In genomic region chr10:7525314-7526016, GRCh38 we compare ENCODE assay signal across 8 cellular contexts.
DNase-seq lines count a peak whose midpoint lies in the region; ATAC-seq and TF ChIP-seq lines count a peak whose summit lies in the region.

No MANE protein-coding gene starts in this region.

- peak; percentile 25 for DNase-seq in CMK (ENCODE audit: low read depth)
- peak; percentile 80 for DNase-seq in NCI-H82 (lab: John Stamatoyannopoulos, UW)
- peak; percentile 52 for DNase-seq in activated CD8-positive, alpha-beta memory T cell treated with anti-CD3 and anti-CD28 coated beads, Interleukin-2, amount 50 U/mL, for 4 hours
- peak; percentile 73 for DNase-seq in fibroblast of mammary gland (ENCODE audit: low read depth)
- peak; percentile 64 for DNase-seq in neuronal stem cell (ENCODE audit: low spot score)
- peak; percentile 53 to 66 for DNase-seq in uterus

- no peak overlapping the region for H2BK15ac ChIP-seq in neuronal stem cell (ENCODE audit: low read length)

- H3K9me3 ChIP-seq in neuronal stem cell (replicated peaks in 1 of 2; ENCODE audit: control insufficient read depth in 2 of 2, insufficient read depth in 1 of 2, low read depth in 1 of 2, low read length in 2 of 2) (no peaks in the 10 kb centered on the region), uterus (no peaks in the 10 kb centered on the region)

- H3K36me3 ChIP-seq in neuronal stem cell (replicated peaks in 1 of 2; ENCODE audit: control insufficient read depth in 2 of 2, insufficient read depth in 2 of 2, low read length in 2 of 2) (no peaks in the 10 kb centered on the region), uterus (no peaks in the 10 kb centered on the region)

- ATAC-seq in GM19023 (IDR thresholded peaks at IDR 0.05; ENCODE audit: unreplicated experiment) (peak; percentile 62), HG03354 (IDR thresholded peaks at IDR 0.05; ENCODE audit: poor library complexity, severe bottlenecking, unreplicated experiment) (peak; percentile 82)

- no peaks in the 10 kb centered on the region for H3K79me1 ChIP-seq in neuronal stem cell (ENCODE audit: low read depth, low read length)

- no peaks in the 10 kb centered on the region for H3K4me1 ChIP-seq in neuronal stem cell (ENCODE audit: control insufficient read depth in 2 of 2, insufficient read depth in 1 of 2, low read depth in 1 of 2, low read length in 2 of 2)
- H3K4me1 ChIP-seq in uterus: no peaks in the 10 kb centered on the region

- H2BK5ac ChIP-seq in neuronal stem cell (ENCODE audit: low read length): no peak overlapping the region

- no peak overlapping the region for H3K18ac ChIP-seq in neuronal stem cell (ENCODE audit: low read length)

- TF ChIP-seq POLR2A in uterus (IDR thresholded peaks at IDR 0.05): no peak

- no peak overlapping the region for H3K14ac ChIP-seq in neuronal stem cell (ENCODE audit: low read length)

- H2AFZ ChIP-seq in neuronal stem cell (ENCODE audit: low read length): no peak overlapping the region

- WGBS in neuronal stem cell (ENCODE audit: extremely low coverage in 2 of 2, insufficient read length in 2 of 2, insufficient replicate concordance in 1 of 2), 2 donors: no CpG with 5 or more reads among the region's 16 CpGs

- peak overlapping the region; percentile 79 for H2AK5ac ChIP-seq in neuronal stem cell (ENCODE audit: low read depth, low read length)

- no peak overlapping the region for H3K23ac ChIP-seq in neuronal stem cell (ENCODE audit: low read depth, low read length, poor library complexity)

- H3K27me3 ChIP-seq in neuronal stem cell (ENCODE audit: control insufficient read depth in 3 of 3, insufficient read depth in 3 of 3, low read depth in 1 of 3, low read length in 3 of 3) (peaks cover 0 to 4% (median 0%) of the 10 kb centered on the region in 3 experiments), uterus (no peaks in the 10 kb centered on the region)

- H4K91ac ChIP-seq in neuronal stem cell (ENCODE audit: low read depth, low read length, poor library complexity): no peak overlapping the region

- TF ChIP-seq CTCF in fibroblast of mammary gland (conservative IDR thresholded peaks at IDR 0.05; ENCODE audit: control insufficient read depth, insufficient read depth, low read depth, low read length) (peak; percentile 79), uterus (IDR thresholded peaks at IDR 0.05) (peak; percentile 78 to 97 (median 88))

- no peak overlapping the region for H3K4ac ChIP-seq in neuronal stem cell (ENCODE audit: low read length)

- H2BK12ac ChIP-seq in neuronal stem cell (ENCODE audit: low read length): no peak overlapping the region

- H4K8ac ChIP-seq in neuronal stem cell (ENCODE audit: low read depth, low read length): no peak overlapping the region

- H3K4me2 ChIP-seq in neuronal stem cell (ENCODE audit: insufficient read depth, low read length, poor library complexity, severe bottlenecking): no peak overlapping the region

- no peak overlapping the region for H2BK120ac ChIP-seq in neuronal stem cell (ENCODE audit: low read depth, low read length)

- intact Hi-C loops in uterus (cut with DNase I; ENCODE audit: low total_unique reads): loop anchor here (5.0 kb wide), 1 partner anchor 162 kb away; no protein-coding TSS in a partner anchor

- H3K9ac ChIP-seq in neuronal stem cell (ENCODE audit: low read depth, low read length, poor library complexity): no peak overlapping the region

- H3K27ac ChIP-seq in neuronal stem cell (replicated peaks; ENCODE audit: low read length) (no peak overlapping the region), uterus (no peak overlapping the region)

- no peak overlapping the region for H3K4me3 ChIP-seq in fibroblast of mammary gland (ENCODE audit: control insufficient read depth, low read depth, low read length)
- no peak overlapping the region for H3K4me3 ChIP-seq in neuronal stem cell (ENCODE audit: low read length in 2 of 2)
- no peak overlapping the region for H3K4me3 ChIP-seq in uterus

Comparison
In these comparisons a context has a peak if more than half of its experiments do, and no peak if none do; other contexts are left out.
1. DNase-seq: peak in every context shown above with its lines; median percentile 80 in NCI-H82; 73 in fibroblast of mammary gland; 64 in neuronal stem cell; 60 in uterus; 52 in activated CD8-positive, alpha-beta memory T cell treated with anti-CD3 and anti-CD28 coated beads, Interleukin-2, amount 50 U/mL, for 4 hours; 25 in CMK.